2 cellular contexts compared by ENCODE assay signal in the genomic region with DNA sequence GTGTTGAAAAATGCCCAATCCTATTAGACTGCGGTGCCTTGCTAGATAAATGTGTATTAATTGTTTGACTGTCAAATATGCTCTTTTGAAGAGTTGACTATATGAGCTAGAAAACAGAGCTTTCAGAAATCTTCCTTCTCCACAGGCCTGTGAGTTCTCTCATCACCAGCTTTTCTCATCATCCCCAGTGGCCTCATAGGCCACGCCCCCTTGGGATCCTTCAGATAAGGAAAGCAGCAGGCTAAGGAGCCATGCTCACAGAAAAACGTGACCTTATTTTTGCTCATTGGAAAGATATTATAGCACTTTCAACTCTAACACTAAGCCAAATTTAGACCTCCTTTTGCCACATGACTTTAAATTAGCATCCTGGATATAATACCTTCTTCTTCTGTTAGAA.
TF ChIP-seq lines count a peak whose summit lies in the region.

No MANE protein-coding gene starts in this region.

TF ChIP-seq in GM23338, 12 proteins besides CTCF, POLR2A, EP300 and RAD21 (continued from another document):
- TF ChIP-seq, protein P1, sequence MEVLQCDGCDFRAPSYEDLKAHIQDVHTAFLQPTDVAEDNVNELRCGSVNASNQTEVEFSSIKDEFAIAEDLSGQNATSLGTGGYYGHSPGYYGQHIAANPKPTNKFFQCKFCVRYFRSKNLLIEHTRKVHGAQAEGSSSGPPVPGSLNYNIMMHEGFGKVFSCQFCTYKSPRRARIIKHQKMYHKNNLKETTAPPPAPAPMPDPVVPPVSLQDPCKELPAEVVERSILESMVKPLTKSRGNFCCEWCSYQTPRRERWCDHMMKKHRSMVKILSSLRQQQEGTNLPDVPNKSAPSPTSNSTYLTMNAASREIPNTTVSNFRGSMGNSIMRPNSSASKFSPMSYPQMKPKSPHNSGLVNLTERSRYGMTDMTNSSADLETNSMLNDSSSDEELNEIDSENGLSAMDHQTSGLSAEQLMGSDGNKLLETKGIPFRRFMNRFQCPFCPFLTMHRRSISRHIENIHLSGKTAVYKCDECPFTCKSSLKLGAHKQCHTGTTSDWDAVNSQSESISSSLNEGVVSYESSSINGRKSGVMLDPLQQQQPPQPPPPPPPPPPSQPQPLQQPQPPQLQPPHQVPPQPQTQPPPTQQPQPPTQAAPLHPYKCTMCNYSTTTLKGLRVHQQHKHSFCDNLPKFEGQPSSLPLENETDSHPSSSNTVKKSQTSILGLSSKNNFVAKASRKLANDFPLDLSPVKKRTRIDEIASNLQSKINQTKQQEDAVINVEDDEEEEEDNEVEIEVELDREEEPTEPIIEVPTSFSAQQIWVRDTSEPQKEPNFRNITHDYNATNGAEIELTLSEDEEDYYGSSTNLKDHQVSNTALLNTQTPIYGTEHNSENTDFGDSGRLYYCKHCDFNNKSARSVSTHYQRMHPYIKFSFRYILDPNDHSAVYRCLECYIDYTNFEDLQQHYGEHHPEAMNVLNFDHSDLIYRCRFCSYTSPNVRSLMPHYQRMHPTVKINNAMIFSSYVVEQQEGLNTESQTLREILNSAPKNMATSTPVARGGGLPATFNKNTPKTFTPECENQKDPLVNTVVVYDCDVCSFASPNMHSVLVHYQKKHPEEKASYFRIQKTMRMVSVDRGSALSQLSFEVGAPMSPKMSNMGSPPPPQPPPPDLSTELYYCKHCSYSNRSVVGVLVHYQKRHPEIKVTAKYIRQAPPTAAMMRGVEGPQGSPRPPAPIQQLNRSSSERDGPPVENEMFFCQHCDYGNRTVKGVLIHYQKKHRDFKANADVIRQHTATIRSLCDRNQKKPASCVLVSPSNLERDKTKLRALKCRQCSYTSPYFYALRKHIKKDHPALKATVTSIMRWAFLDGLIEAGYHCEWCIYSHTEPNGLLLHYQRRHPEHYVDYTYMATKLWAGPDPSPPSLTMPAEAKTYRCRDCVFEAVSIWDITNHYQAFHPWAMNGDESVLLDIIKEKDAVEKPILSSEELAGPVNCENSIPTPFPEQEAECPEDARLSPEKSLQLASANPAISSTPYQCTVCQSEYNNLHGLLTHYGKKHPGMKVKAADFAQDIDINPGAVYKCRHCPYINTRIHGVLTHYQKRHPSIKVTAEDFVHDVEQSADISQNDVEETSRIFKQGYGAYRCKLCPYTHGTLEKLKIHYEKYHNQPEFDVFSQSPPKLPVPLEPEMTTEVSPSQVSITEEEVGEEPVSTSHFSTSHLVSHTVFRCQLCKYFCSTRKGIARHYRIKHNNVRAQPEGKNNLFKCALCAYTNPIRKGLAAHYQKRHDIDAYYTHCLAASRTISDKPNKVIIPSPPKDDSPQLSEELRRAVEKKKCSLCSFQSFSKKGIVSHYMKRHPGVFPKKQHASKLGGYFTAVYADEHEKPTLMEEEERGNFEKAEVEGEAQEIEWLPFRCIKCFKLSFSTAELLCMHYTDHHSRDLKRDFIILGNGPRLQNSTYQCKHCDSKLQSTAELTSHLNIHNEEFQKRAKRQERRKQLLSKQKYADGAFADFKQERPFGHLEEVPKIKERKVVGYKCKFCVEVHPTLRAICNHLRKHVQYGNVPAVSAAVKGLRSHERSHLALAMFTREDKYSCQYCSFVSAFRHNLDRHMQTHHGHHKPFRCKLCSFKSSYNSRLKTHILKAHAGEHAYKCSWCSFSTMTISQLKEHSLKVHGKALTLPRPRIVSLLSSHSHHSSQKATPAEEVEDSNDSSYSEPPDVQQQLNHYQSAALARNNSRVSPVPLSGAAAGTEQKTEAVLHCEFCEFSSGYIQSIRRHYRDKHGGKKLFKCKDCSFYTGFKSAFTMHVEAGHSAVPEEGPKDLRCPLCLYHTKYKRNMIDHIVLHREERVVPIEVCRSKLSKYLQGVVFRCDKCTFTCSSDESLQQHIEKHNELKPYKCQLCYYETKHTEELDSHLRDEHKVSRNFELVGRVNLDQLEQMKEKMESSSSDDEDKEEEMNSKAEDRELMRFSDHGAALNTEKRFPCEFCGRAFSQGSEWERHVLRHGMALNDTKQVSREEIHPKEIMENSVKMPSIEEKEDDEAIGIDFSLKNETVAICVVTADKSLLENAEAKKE (CRISPR knock-in tag; IDR thresholded peaks at IDR 0.05) = no peak
- TF ChIP-seq, protein P2, sequence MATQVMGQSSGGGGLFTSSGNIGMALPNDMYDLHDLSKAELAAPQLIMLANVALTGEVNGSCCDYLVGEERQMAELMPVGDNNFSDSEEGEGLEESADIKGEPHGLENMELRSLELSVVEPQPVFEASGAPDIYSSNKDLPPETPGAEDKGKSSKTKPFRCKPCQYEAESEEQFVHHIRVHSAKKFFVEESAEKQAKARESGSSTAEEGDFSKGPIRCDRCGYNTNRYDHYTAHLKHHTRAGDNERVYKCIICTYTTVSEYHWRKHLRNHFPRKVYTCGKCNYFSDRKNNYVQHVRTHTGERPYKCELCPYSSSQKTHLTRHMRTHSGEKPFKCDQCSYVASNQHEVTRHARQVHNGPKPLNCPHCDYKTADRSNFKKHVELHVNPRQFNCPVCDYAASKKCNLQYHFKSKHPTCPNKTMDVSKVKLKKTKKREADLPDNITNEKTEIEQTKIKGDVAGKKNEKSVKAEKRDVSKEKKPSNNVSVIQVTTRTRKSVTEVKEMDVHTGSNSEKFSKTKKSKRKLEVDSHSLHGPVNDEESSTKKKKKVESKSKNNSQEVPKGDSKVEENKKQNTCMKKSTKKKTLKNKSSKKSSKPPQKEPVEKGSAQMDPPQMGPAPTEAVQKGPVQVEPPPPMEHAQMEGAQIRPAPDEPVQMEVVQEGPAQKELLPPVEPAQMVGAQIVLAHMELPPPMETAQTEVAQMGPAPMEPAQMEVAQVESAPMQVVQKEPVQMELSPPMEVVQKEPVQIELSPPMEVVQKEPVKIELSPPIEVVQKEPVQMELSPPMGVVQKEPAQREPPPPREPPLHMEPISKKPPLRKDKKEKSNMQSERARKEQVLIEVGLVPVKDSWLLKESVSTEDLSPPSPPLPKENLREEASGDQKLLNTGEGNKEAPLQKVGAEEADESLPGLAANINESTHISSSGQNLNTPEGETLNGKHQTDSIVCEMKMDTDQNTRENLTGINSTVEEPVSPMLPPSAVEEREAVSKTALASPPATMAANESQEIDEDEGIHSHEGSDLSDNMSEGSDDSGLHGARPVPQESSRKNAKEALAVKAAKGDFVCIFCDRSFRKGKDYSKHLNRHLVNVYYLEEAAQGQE (IDR thresholded peaks at IDR 0.05; ENCODE audit: unreplicated experiment) = no peak
- TF ChIP-seq POLR2AphosphoS5 (IDR thresholded peaks at IDR 0.05; ENCODE audit: low read depth) = no peak
TF ChIP-seq in GM23338: peak in this region for 0.

TF ChIP-seq in WTC11, 78 proteins besides CTCF, POLR2A, EP300 and RAD21 (continued from another document):
- TF ChIP-seq FOXP1 (CRISPR knock-in tag; IDR thresholded peaks at IDR 0.05; ENCODE audit: borderline replicate concordance) (no peak), ZNF219 (CRISPR knock-in tag; IDR thresholded peaks at IDR 0.05; ENCODE audit: borderline replicate concordance) (no peak), ETV6 (CRISPR knock-in tag; IDR thresholded peaks at IDR 0.05) (no peak), NFYB (CRISPR knock-in tag; conservative IDR thresholded peaks at IDR 0.05; ENCODE audit: low read depth) (no peak), ZNF317 (CRISPR knock-in tag; IDR thresholded peaks at IDR 0.05; ENCODE audit: borderline replicate concordance, low read depth) (no peak), ATF1 (CRISPR knock-in tag; IDR thresholded peaks at IDR 0.05) (no peak), OVOL2 (CRISPR knock-in tag; IDR thresholded peaks at IDR 0.05; ENCODE audit: borderline replicate concordance) (no peak)
- TF ChIP-seq, protein P3, sequence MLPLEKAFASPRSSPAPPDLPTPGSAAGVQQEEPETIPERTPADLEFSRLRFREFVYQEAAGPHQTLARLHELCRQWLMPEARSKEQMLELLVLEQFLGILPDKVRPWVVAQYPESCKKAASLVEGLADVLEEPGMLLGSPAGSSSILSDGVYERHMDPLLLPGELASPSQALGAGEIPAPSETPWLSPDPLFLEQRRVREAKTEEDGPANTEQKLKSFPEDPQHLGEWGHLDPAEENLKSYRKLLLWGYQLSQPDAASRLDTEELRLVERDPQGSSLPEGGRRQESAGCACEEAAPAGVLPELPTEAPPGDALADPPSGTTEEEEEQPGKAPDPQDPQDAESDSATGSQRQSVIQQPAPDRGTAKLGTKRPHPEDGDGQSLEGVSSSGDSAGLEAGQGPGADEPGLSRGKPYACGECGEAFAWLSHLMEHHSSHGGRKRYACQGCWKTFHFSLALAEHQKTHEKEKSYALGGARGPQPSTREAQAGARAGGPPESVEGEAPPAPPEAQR (CRISPR knock-in tag; IDR thresholded peaks at IDR 0.05) = no peak
- TF ChIP-seq, protein P4, sequence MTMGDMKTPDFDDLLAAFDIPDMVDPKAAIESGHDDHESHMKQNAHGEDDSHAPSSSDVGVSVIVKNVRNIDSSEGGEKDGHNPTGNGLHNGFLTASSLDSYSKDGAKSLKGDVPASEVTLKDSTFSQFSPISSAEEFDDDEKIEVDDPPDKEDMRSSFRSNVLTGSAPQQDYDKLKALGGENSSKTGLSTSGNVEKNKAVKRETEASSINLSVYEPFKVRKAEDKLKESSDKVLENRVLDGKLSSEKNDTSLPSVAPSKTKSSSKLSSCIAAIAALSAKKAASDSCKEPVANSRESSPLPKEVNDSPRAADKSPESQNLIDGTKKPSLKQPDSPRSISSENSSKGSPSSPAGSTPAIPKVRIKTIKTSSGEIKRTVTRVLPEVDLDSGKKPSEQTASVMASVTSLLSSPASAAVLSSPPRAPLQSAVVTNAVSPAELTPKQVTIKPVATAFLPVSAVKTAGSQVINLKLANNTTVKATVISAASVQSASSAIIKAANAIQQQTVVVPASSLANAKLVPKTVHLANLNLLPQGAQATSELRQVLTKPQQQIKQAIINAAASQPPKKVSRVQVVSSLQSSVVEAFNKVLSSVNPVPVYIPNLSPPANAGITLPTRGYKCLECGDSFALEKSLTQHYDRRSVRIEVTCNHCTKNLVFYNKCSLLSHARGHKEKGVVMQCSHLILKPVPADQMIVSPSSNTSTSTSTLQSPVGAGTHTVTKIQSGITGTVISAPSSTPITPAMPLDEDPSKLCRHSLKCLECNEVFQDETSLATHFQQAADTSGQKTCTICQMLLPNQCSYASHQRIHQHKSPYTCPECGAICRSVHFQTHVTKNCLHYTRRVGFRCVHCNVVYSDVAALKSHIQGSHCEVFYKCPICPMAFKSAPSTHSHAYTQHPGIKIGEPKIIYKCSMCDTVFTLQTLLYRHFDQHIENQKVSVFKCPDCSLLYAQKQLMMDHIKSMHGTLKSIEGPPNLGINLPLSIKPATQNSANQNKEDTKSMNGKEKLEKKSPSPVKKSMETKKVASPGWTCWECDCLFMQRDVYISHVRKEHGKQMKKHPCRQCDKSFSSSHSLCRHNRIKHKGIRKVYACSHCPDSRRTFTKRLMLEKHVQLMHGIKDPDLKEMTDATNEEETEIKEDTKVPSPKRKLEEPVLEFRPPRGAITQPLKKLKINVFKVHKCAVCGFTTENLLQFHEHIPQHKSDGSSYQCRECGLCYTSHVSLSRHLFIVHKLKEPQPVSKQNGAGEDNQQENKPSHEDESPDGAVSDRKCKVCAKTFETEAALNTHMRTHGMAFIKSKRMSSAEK (CRISPR knock-in tag; IDR thresholded peaks at IDR 0.05; ENCODE audit: borderline replicate concordance) = no peak
